9 cellular contexts compared by ENCODE assay signal in the genomic region with DNA sequence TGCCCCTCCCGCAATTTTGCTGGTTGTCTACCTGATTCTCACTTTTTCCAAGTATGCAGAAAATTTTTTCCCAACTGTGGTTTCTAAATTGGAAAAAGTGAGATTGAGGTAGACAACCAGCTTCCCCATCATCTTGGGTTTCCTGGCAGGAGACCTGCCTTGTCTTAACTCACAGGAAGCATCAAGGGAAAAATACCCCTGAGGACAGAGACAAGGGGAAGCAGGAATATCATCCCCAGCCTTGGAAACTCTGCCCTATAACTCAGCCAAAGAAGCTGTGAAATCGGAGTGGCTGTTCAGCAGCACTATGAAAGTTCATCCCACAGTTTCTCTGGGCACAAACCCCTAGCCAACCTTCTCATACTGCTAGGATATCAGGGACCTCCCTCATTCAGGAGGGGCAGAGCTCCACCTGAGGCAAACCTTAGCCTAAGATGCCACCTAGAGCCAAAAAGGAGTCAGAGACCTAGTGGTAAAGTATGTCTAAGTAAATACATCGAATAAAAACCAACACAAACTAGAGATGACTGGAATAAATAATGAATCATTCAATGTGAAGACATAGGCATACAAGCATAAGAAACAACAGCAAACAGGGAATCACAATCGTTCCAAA.
A peak's percentile ranks its signal among the peaks of the same experiment; 100 is the strongest.
DNase-seq lines count a peak whose midpoint lies in the region; ATAC-seq, FAIRE-seq and TF ChIP-seq lines count a peak whose summit lies in the region.
"Had no signal": no experiment of that assay in that cellular context is flagged by ENCODE, and none has a peak within 500 bp of the region (broad histone marks: within the 10 kb centered on the region; RNA-seq: fewer than 3 reads in every experiment).

No MANE protein-coding gene starts in this region.

- intact Hi-C loops in sciatic nerve (cut with DNase I), result no loop called here

- ATAC-seq in sciatic nerve, result peak; percentile 58

- DNase-seq in NCI-H1436 (lab: John Stamatoyannopoulos, UW) (peak; percentile 11), NCI-H1436 treated with DMSO at 0.1 percent for 48 hours (lab: John Stamatoyannopoulos, UW) (no peak), NCI-H2171 treated with DMSO at 0.1 percent for 48 hours (lab: John Stamatoyannopoulos, UW) (peak; percentile 67), cardiac fibroblast (ENCODE audit: low read depth in 2 of 2) (peak; percentile 37 to 60), sciatic nerve (ENCODE audit: low spot score) (no peak), H54 (ENCODE audit: insufficient read length, low spot score) (no peak)
- no peak for DNase-seq in stimulated activated CD4-positive, alpha-beta T cell treated with anti-CD3 and anti-CD28 coated beads, Interleukin-2, amount 100 ng/mL, for 48 hours
- DNase-seq in activated T-cell treated with anti-CD3 and anti-CD28 coated beads, Interleukin-2, amount 50 U/mL, for 48 hours, result no peak
- DNase-seq: activated T-cell treated with anti-CD3 and anti-CD28 coated beads, Interleukin-2, amount 50 U/mL, for 1 hour had no signal

- FAIRE-seq in H54 (lab: Jason Lieb, UNC), result no peak

- peak; percentile 8 for TF ChIP-seq CTCF in cardiac fibroblast (IDR thresholded peaks at IDR 0.05; ENCODE audit: low read depth, low read length)

- TF ChIP-seq POLR2A in H54 (IDR thresholded peaks at IDR 0.05; ENCODE audit: low read depth, low read length), result no peak

- H3K4me3 ChIP-seq in cardiac fibroblast (replicated peaks in 1 of 2; ENCODE audit: low read depth in 2 of 2, low read length in 2 of 2), result no peak overlapping the region

Comparison
In these comparisons a context has a peak if more than half of its experiments do, and no peak if none do; other contexts are left out.
1. DNase-seq: peak in NCI-H1436 (single experiment), NCI-H2171 treated with DMSO at 0.1 percent for 48 hours (single experiment) and cardiac fibroblast (2 of 2); none in NCI-H1436 treated with DMSO at 0.1 percent for 48 hours (single experiment), sciatic nerve (single experiment), stimulated activated CD4-positive, alpha-beta T cell treated with anti-CD3 and anti-CD28 coated beads, Interleukin-2, amount 100 ng/mL, for 48 hours (0 of 2), H54 (single experiment) and activated T-cell treated with anti-CD3 and anti-CD28 coated beads, Interleukin-2, amount 50 U/mL, for 48 hours (0 of 2).